17 cellular contexts compared by ENCODE assay signal in the genomic region with DNA sequence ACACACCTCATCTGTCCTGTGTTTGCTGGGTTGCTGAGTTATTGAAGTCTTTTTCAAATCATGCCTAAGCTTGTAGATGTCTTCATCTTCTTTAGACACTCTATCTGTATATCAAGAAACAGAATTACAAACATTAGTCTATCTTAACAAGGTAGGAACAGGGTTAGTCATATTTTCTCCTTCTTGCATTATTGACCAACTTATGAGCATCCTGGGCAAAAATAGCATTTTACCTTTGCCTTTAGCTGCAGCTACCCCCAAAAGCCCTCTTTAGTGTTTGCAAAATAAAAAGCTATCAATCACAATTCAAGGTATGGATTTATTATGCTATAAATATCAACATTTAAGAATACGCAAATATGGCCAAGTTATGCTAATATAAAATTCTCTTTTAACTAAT. TPM values are rescaled to one million over a fixed set of nuclear protein-coding genes. Genes with fewer than 3 reads are reported as not detected.
DNase-seq lines count a peak whose midpoint lies in the region; ATAC-seq and TF ChIP-seq lines count a peak whose summit lies in the region.
"Had no signal": no experiment of that assay in that cellular context is flagged by ENCODE, and none has a peak within 500 bp of the region (broad histone marks: within the 10 kb centered on the region; RNA-seq: fewer than 3 reads in every experiment).

No MANE protein-coding gene starts in this region.

- no peak overlapping the region for H3T11ph ChIP-seq in H9 (ENCODE audit: low read length)

- H4K91ac ChIP-seq in IMR-90 (ENCODE audit: insufficient read depth, low read depth, low read length) (no peak overlapping the region), H9 (ENCODE audit: insufficient read length, low read depth, low read length) (no peak overlapping the region)

- H3K9me3 ChIP-seq in IMR-90 (ENCODE audit: control insufficient read depth, insufficient read depth, low read length) (no peaks in the 10 kb centered on the region), mammary epithelial cell (replicated peaks; ENCODE audit: insufficient read depth, low read length) (no peaks in the 10 kb centered on the region), smooth muscle cell (replicated peaks; ENCODE audit: low read depth) (no peaks in the 10 kb centered on the region), H9 (ENCODE audit: control insufficient read depth, low read depth, low read length) (no peaks in the 10 kb centered on the region)
- H3K9me3 ChIP-seq: gastroesophageal sphincter had no signal

- peaks cover 5% of the 10 kb centered on the region; the same call in 1 of the 2 replicates for H3K9me1 ChIP-seq in IMR-90 (ENCODE audit: insufficient read depth, low read length)

- TF ChIP-seq CTCF in IMR-90 (conservative IDR thresholded peaks at IDR 0.05; ENCODE audit: low read depth, low read length) (no peak), mammary epithelial cell (conservative IDR thresholded peaks at IDR 0.05 in 1 of 2, IDR thresholded peaks at IDR 0.05 in 1 of 2; ENCODE audit: extremely low read depth in 1 of 2, insufficient read depth in 1 of 2, low read depth in 1 of 2, low read length in 2 of 2) (no peak), kidney epithelial cell (IDR thresholded peaks at IDR 0.05; ENCODE audit: insufficient read depth, low read length, poor library complexity, severe bottlenecking) (no peak), smooth muscle cell (IDR thresholded peaks at IDR 0.05; ENCODE audit: borderline replicate concordance, insufficient read depth, poor library complexity, severe bottlenecking) (no peak), H9 (conservative IDR thresholded peaks at IDR 0.05) (no peak)

- H2BK20ac ChIP-seq in IMR-90 (ENCODE audit: low read depth, low read length) (no peak overlapping the region), H9 (ENCODE audit: low read depth, low read length, poor library complexity, severe bottlenecking) (no peak overlapping the region)

- DNase-seq in IMR-90 (no peak), mammary epithelial cell (no peak), kidney epithelial cell (ENCODE audit: low read depth) (no peak), smooth muscle cell (lab: John Stamatoyannopoulos, UW; ENCODE audit: unreplicated experiment) (no peak), OCI-M2 (lab: John Stamatoyannopoulos, UW; ENCODE audit: unreplicated experiment) (no peak), H9 (no peak), hepatic stellate cell (ENCODE audit: low spot score) (no peak)
- DNase-seq: activated CD4-positive, alpha-beta T cell treated with anti-CD3 and anti-CD28 coated beads for 36 hours; CD8-positive, alpha-beta T cell; mesendoderm; NCI-H1417 treated with DMSO at 0.1 percent for 48 hours; NCI-H748 treated with DMSO at 0.1 percent for 48 hours; small intestine had no signal

- H3F3A ChIP-seq in smooth muscle cell (ENCODE audit: low read depth) = peaks cover 51% of the 10 kb centered on the region

- no CpG with 5 or more reads among the region's 1 CpG for WGBS in IMR-90 (ENCODE audit: extremely low coverage in 2 of 2, insufficient read length in 1 of 2), 2 experiments
- 0% methylated on average over 1 of the region's 1 CpG for WGBS in mammary epithelial cell (ENCODE audit: low coverage, missing lambda C conversion rate)
- WGBS in smooth muscle cell (ENCODE audit: low lambda C conversion rate) = 98% methylated on average over 1 of the region's 1 CpG
- WGBS in H9 (ENCODE audit: extremely low coverage, insufficient read length, low lambda C conversion rate) = no CpG with 5 or more reads among the region's 1 CpG

- H3K4me1 Mint-ChIP-seq in H9 = peaks cover 17 to 23% of the 10 kb centered on the region in 2 experiments

- H3K4me3 ChIP-seq in IMR-90 (ENCODE audit: insufficient read depth, low read depth, low read length) (peak overlapping the region; percentile 85; the same call in 1 of the 2 replicates), mammary epithelial cell (replicated peaks in 1 of 3; ENCODE audit: insufficient read depth in 1 of 3, low read depth in 2 of 3, low read length in 3 of 3) (peak overlapping the region; percentile 94 to 99 (median 98)), kidney epithelial cell (ENCODE audit: low read depth, low read length) (peak overlapping the region; percentile 96), smooth muscle cell (peak overlapping the region; percentile 90)
- H3K4me3 ChIP-seq: SK-N-MC had no signal

- no peak overlapping the region for H2BK12ac ChIP-seq in H9 (ENCODE audit: insufficient read length, low read depth, low read length)

- H2BK15ac ChIP-seq in IMR-90 (ENCODE audit: low read depth, low read length) (no peak overlapping the region), H9 (ENCODE audit: low read depth, low read length) (no peak overlapping the region)

- H2AFZ ChIP-seq in IMR-90 (replicated peaks; ENCODE audit: low read length, poor library complexity) (no peak overlapping the region), mammary epithelial cell (ENCODE audit: low read depth, low read length) (no peak overlapping the region), smooth muscle cell (ENCODE audit: low read depth) (no peak overlapping the region), H9 (ENCODE audit: low read length) (no peak overlapping the region)

- in situ Hi-C loops in IMR-90 (cut with MboI; ENCODE audit: low sequenced_read_pairs) (loop anchor here (5.0 to 25.0 kb wide), 3 partner anchors 674 to 1544 kb away; a partner anchor contains a TSS), mammary epithelial cell (cut with MboI; ENCODE audit: low sequenced_read_pairs in 2 of 2) (loop anchor here in 1 of 2 donors (10.0 kb wide), 1 partner anchor 272 kb away; no protein-coding TSS in a partner anchor)

- H3K4me1 ChIP-seq in IMR-90 (ENCODE audit: control insufficient read depth, insufficient read depth, low read length) (peaks cover 2% of the 10 kb centered on the region), mammary epithelial cell (ENCODE audit: insufficient read depth, low read length) (peaks cover 45% of the 10 kb centered on the region), smooth muscle cell (ENCODE audit: low read depth) (peaks cover 7% of the 10 kb centered on the region), H9 (ENCODE audit: insufficient read depth, low read length) (no peaks in the 10 kb centered on the region)

- H3K9me3 Mint-ChIP-seq in H9 = no peaks in the 10 kb centered on the region
- H3K9me3 Mint-ChIP-seq: CD8-positive, alpha-beta T cell; central memory CD8-positive, alpha-beta T cell had no signal

- peaks cover 62% of the 10 kb centered on the region for H3K79me2 ChIP-seq in mammary epithelial cell (ENCODE audit: insufficient read depth, low read length)
- peaks cover 48% of the 10 kb centered on the region for H3K79me2 ChIP-seq in smooth muscle cell (ENCODE audit: low read depth)
- H3K79me2 ChIP-seq in H9 (ENCODE audit: insufficient read depth, low read length) = peaks cover 2% of the 10 kb centered on the region; the same call in 1 of the 2 replicates

- BruUV-seq in IMR-90 (replicated peaks; lab: Mats Ljungman, UMichigan) (no TSS peak), mammary epithelial cell (replicated peaks; lab: Mats Ljungman, UMichigan) (no TSS peak)

- no peaks in the 10 kb centered on the region for H3K27me3 ChIP-seq in IMR-90 (ENCODE audit: control insufficient read depth, insufficient read depth, low read length)
- no peaks in the 10 kb centered on the region for H3K27me3 ChIP-seq in mammary epithelial cell (ENCODE audit: insufficient read depth, low read length)
- no peaks in the 10 kb centered on the region for H3K27me3 ChIP-seq in kidney epithelial cell (ENCODE audit: control insufficient read depth, insufficient read depth, low read length)
- H3K27me3 ChIP-seq in smooth muscle cell (ENCODE audit: low read depth) = no peaks in the 10 kb centered on the region
- H3K27me3 ChIP-seq in H9 (ENCODE audit: insufficient read depth, low read length) = no peaks in the 10 kb centered on the region
- H3K27me3 ChIP-seq: gastroesophageal sphincter had no signal

- dilution Hi-C loops in IMR-90 (cut with HindIII; ENCODE audit: low sequenced_read_pairs, unreplicated experiment) = no loop called here
- dilution Hi-C loops in mammary epithelial cell (cut with HindIII; ENCODE audit: low sequenced_read_pairs) = loop anchor here (5.0 to 25.0 kb wide), 4 partner anchors 269 to 959 kb away; no protein-coding TSS in a partner anchor

- no peak for TF ChIP-seq POLR2A in IMR-90 (IDR thresholded peaks at IDR 0.05; ENCODE audit: low read depth, low read length)

- no peak overlapping the region for H2AK9ac ChIP-seq in IMR-90 (replicated peaks; ENCODE audit: low read depth, low read length, poor library complexity)

- H3K23ac ChIP-seq in IMR-90 (ENCODE audit: low read depth, low read length) = no peak overlapping the region
- H3K23ac ChIP-seq in H9 (ENCODE audit: insufficient read length, low read depth, low read length) = no peak overlapping the region

- H4K20me1 ChIP-seq in IMR-90 (ENCODE audit: insufficient read depth, low read length) = peaks cover 63% of the 10 kb centered on the region
- H4K20me1 ChIP-seq in mammary epithelial cell (ENCODE audit: insufficient read depth, low read length) = peaks cover 10% of the 10 kb centered on the region
- H4K20me1 ChIP-seq in smooth muscle cell (ENCODE audit: low read depth) = peaks cover 73% of the 10 kb centered on the region
- H4K20me1 ChIP-seq in H9 (ENCODE audit: control insufficient read depth, insufficient read depth, insufficient read length) = no peaks in the 10 kb centered on the region

- no peak overlapping the region for H3K4me3 Mint-ChIP-seq in H9
- H3K4me3 Mint-ChIP-seq: activated CD4-positive, alpha-beta T cell treated with anti-CD3 and anti-CD28 coated beads for 36 hours; CD8-positive, alpha-beta T cell; central memory CD8-positive, alpha-beta T cell had no signal

- H2AK5ac ChIP-seq in IMR-90 (ENCODE audit: low read depth, low read length) (no peak overlapping the region), H9 (ENCODE audit: insufficient read length, low read length) (no peak overlapping the region)

- H3K4ac ChIP-seq in IMR-90 (ENCODE audit: low read depth, low read length) (no peak overlapping the region), H9 (ENCODE audit: low read depth, low read length) (no peak overlapping the region)

- TF ChIP-seq RAD21 in IMR-90 (IDR thresholded peaks at IDR 0.05; ENCODE audit: low read length) = no peak

- no peak overlapping the region for H3K9ac ChIP-seq in IMR-90 (ENCODE audit: low read depth, low read length)
- H3K9ac ChIP-seq in mammary epithelial cell (ENCODE audit: insufficient read depth, low read length) = peak overlapping the region; percentile 99
- peak overlapping the region; percentile 96 for H3K9ac ChIP-seq in smooth muscle cell (ENCODE audit: low read depth)
- no peak overlapping the region for H3K9ac ChIP-seq in H9 (ENCODE audit: extremely low read depth, insufficient read length, low read length)

- ATAC-seq in IMR-90 (ENCODE audit: low read depth) (no peak), HG02588 (IDR thresholded peaks at IDR 0.05; ENCODE audit: unreplicated experiment) (no peak)
- ATAC-seq: activated CD4-positive, alpha-beta T cell treated with anti-CD3 and anti-CD28 coated beads for 36 hours; CD8-positive, alpha-beta T cell; gastroesophageal sphincter had no signal

- H3K18ac ChIP-seq in IMR-90 (ENCODE audit: low read depth, low read length) (no peak overlapping the region), H9 (ENCODE audit: insufficient read length, low read depth, low read length) (no peak overlapping the region)

- CTCF ChIA-PET in IMR-90 (lab: Yijun Ruan, JAX) (interaction anchor here (1.4 kb wide), 1 partner anchor 569 kb away, joined by 4 read pairs; no protein-coding TSS in a partner anchor), mammary epithelial cell (lab: Charles Lee; ENCODE audit: low non-redundant PET) (interaction anchor here (0.7 kb wide), 1 partner anchor 566 kb away, joined by 4 read pairs; no protein-coding TSS in a partner anchor)

- H3K14ac ChIP-seq in IMR-90 (replicated peaks; ENCODE audit: low read depth, low read length) (0 out of 2 replicates have a peak overlapping the region, but pooled peaks have one; percentile 48), H9 (ENCODE audit: insufficient read depth, low read length) (no peak overlapping the region)

- H3K79me1 ChIP-seq in IMR-90 (ENCODE audit: low read depth in 1 of 2, low read length in 2 of 2) = peaks cover 25 to 44% of the 10 kb centered on the region in 2 experiments
- no peaks in the 10 kb centered on the region for H3K79me1 ChIP-seq in H9 (ENCODE audit: insufficient read depth, low read depth, low read length, poor library complexity, severe bottlenecking)

- no peaks in the 10 kb centered on the region; the same call in 1 of the 2 replicates for H3K27me3 Mint-ChIP-seq in H9 (ENCODE audit: low read depth)

- intact Hi-C loops in IMR-90 (cut with micrococcal nuclease) (loop anchor here (1.0 to 5.0 kb wide), 5 partner anchors 134 to 957 kb away; no protein-coding TSS in a partner anchor), mammary epithelial cell (cut with micrococcal nuclease) (loop anchor here (5.0 kb wide), 2 partner anchors 364 to 469 kb away; no protein-coding TSS in a partner anchor)

- H2BK120ac ChIP-seq in IMR-90 (ENCODE audit: low read depth, low read length) = no peak overlapping the region
- H2BK120ac ChIP-seq in H9 (ENCODE audit: low read depth, low read length, poor library complexity, severe bottlenecking) = no peak overlapping the region

- H3K27ac Mint-ChIP-seq in H9 = no peak overlapping the region
- H3K27ac Mint-ChIP-seq: activated CD4-positive, alpha-beta T cell treated with anti-CD3 and anti-CD28 coated beads for 36 hours; CD8-positive, alpha-beta T cell had no signal

- H2BK5ac ChIP-seq in IMR-90 (ENCODE audit: low read depth, low read length, poor library complexity, severe bottlenecking) (peak overlapping the region; percentile 6), H9 (ENCODE audit: insufficient read length, low read length) (no peak overlapping the region)

- no peak overlapping the region for H4K8ac ChIP-seq in IMR-90 (ENCODE audit: low read depth in 2 of 2, low read length in 2 of 2)
- no peak overlapping the region for H4K8ac ChIP-seq in H9 (replicated peaks; ENCODE audit: insufficient read length, low read depth, low read length)

- no peak overlapping the region for H3K27ac ChIP-seq in IMR-90 (ENCODE audit: insufficient read depth, low read length)
- H3K27ac ChIP-seq in mammary epithelial cell (ENCODE audit: insufficient read depth, low read depth, low read length) = peak overlapping the region; percentile 96
- H3K27ac ChIP-seq in smooth muscle cell (ENCODE audit: low read depth) = peak overlapping the region; percentile 97
- H3K27ac ChIP-seq in H9 (ENCODE audit: insufficient read length, low read depth, low read length) = no peak overlapping the region
- H3K27ac ChIP-seq: gastroesophageal sphincter, SK-N-MC had no signal

- POLR2A ChIA-PET in IMR-90 (lab: Charles Lee; ENCODE audit: unreplicated experiment) = interaction anchor here (1.6 kb wide), 1 partner anchor 568 kb away, joined by 5 read pairs; no protein-coding TSS in a partner anchor

- H3K36me3 ChIP-seq in IMR-90 (ENCODE audit: control insufficient read depth, insufficient read depth, low read length) (peaks cover 56% of the 10 kb centered on the region), mammary epithelial cell (ENCODE audit: insufficient read depth, low read length) (peaks cover 57% of the 10 kb centered on the region), kidney epithelial cell (ENCODE audit: control insufficient read depth, insufficient read depth, low read length) (peaks cover 7% of the 10 kb centered on the region), smooth muscle cell (ENCODE audit: low read depth) (peaks cover 28% of the 10 kb centered on the region)

- no peak overlapping the region for H4K5ac ChIP-seq in IMR-90 (ENCODE audit: low read depth, low read length)
- H4K5ac ChIP-seq in H9 (ENCODE audit: insufficient read length, low read depth, low read length) = no peak overlapping the region

- H3K23me2 ChIP-seq in H9 (ENCODE audit: insufficient read length, low read depth, low read length, poor library complexity, severe bottlenecking) = peaks cover 5% of the 10 kb centered on the region

- H3K56ac ChIP-seq in IMR-90 (ENCODE audit: extremely low read depth, insufficient read depth, low read length) (no peak overlapping the region), H9 (ENCODE audit: insufficient read length, low read depth, low read length) (no peak overlapping the region)

- H3K4me2 ChIP-seq in IMR-90 (ENCODE audit: low read depth, low read length) = peak overlapping the region; percentile 97
- H3K4me2 ChIP-seq in mammary epithelial cell (ENCODE audit: insufficient read depth, low read depth, low read length) = peak overlapping the region; percentile 73
- peak overlapping the region; percentile 86 for H3K4me2 ChIP-seq in smooth muscle cell
- no peak overlapping the region for H3K4me2 ChIP-seq in H9 (ENCODE audit: insufficient read depth, insufficient read length, low read length)

- H3K36me3 Mint-ChIP-seq in H9 (ENCODE audit: insufficient read depth in 1 of 3, low read depth in 3 of 3) = peaks cover 3 to 51% (median 37%) of the 10 kb centered on the region in 3 experiments

RNA-seq across cellular contexts. Expression of a gene that starts 3.4 kb away (rescaled TPM):
- total RNA-seq in IMR-90 (2012; rRNA removed) = 322 and 337 TPM in 2 replicates
- 129 and 145 TPM in 2 replicates for polyA plus RNA-seq in IMR-90 (2012; rRNA removed)
- polyA plus RNA-seq in IMR-90 (2012; cell fraction: cytosol; rRNA removed) = 73.7 and 140 TPM in 2 replicates
- polyA plus RNA-seq in IMR-90 (2012; cell fraction: nucleus; rRNA removed; ENCODE audit: low replicate concordance) = 303 and 325 TPM in 2 replicates
- 100 to 1,000 TPM; 336 to 534 TPM for total RNA-seq in mammary epithelial cell
- polyA plus RNA-seq in mammary epithelial cell = 73.2 TPM
- 301 TPM for polyA minus RNA-seq in mammary epithelial cell
- total RNA-seq in kidney epithelial cell = 245 and 343 TPM in 2 replicates
- total RNA-seq in smooth muscle cell = 425 and 435 TPM in 2 replicates
- polyA plus RNA-seq in smooth muscle cell = 175 and 245 TPM in 2 replicates
- total RNA-seq in H9 (2021) = 24.3 and 26.2 TPM in 2 replicates

RNA-seq across cellular contexts. Expression of a gene that starts 34.7 kb away (rescaled TPM):
- not detected in 2 replicates for total RNA-seq in IMR-90 (2012; rRNA removed)
- polyA plus RNA-seq in IMR-90 (2012; rRNA removed) = not detected in 2 replicates
- polyA plus RNA-seq in IMR-90 (2012; cell fraction: cytosol; rRNA removed) = not detected in 2 replicates
- polyA plus RNA-seq in IMR-90 (2012; cell fraction: nucleus; rRNA removed; ENCODE audit: low replicate concordance) = not detected in 2 replicates
- not detected for total RNA-seq in mammary epithelial cell
- polyA plus RNA-seq in mammary epithelial cell = not detected
- not detected for polyA minus RNA-seq in mammary epithelial cell
- total RNA-seq in kidney epithelial cell = not detected in 2 replicates
- not detected in 2 replicates for total RNA-seq in smooth muscle cell
- polyA plus RNA-seq in smooth muscle cell = not detected in 2 replicates
- not detected in 2 replicates for total RNA-seq in H9 (2021)
- total RNA-seq: activated CD4-positive, alpha-beta T cell treated with anti-CD3 and anti-CD28 coated beads for 36 hours had no signal

Comparison
In these comparisons a context has a peak if more than half of its experiments do, and no peak if none do; other contexts are left out.
1. H3K27ac ChIP-seq: peak in mammary epithelial cell (single experiment) and smooth muscle cell (single experiment); none in IMR-90 (single experiment) and H9 (single experiment).
2. H3K9ac ChIP-seq: peak in mammary epithelial cell (single experiment) and smooth muscle cell (single experiment); none in IMR-90 (single experiment) and H9 (single experiment).
3. Peak in every context shown above with its lines, with median percentiles within 50 percentile points of each other: H3K4me3 ChIP-seq.